Comparison of ENCODE assay signal across 9 cellular contexts in the genomic region with DNA sequence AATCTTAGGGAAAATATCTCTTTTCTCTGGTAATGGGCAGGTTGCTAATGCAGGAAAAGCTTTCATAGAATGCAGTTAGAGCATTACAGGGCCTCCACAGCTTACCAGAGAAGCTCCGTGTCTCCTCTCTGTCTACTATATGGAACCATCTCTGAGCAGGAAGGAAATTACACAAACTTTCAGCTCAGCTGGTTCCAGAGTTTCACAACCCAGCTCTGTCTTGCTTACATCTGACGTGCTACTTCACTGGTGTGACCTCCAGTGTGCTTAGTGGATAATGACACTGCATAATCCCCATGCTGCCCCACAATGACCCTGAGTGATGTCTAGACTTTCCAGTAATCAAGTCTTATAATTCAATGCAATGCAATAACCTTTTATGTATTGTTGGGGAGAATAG. TPM values are rescaled to one million over a fixed set of nuclear protein-coding genes. Genes with fewer than 3 reads are reported as not detected.
DNase-seq lines count a peak whose midpoint lies in the region; ATAC-seq, FAIRE-seq and TF ChIP-seq lines count a peak whose summit lies in the region.
"Had no signal": no experiment of that assay in that cellular context is flagged by ENCODE, and none has a peak within 500 bp of the region (broad histone marks: within the 10 kb centered on the region; RNA-seq: fewer than 3 reads in every experiment).

No MANE protein-coding gene starts in this region.

- H3K9ac ChIP-seq in HepG2 (ENCODE audit: insufficient read depth, low read depth, low read length) = no peak overlapping the region

- H3K27ac Mint-ChIP-seq in activated B cell treated with CpG ODN at 0.5 μM for 24 hours = peak overlapping the region; percentile 78
- no peak overlapping the region for H3K27ac Mint-ChIP-seq in activated naive CD4-positive, alpha-beta T cell treated with anti-CD3 and anti-CD28 coated beads, Interleukin-2, amount 10 ng/mL, durations not matched to agents 7 days and 5 days

- CTCF ChIA-PET in activated B cell treated with CpG ODN at 0.5 μM for 24 hours (lab: Charles Lee) (interaction anchor here (0.6 to 2.2 kb wide), 13 partner anchors 15 to 551 kb away, joined by 3 to 11 read pairs (median 3); partner anchors contain the start of gene JUN), HepG2 (lab: Yijun Ruan, JAX; ENCODE audit: low intra/inter-chr PET ratio, low total read pairs) (no interaction called here)
- CTCF ChIA-PET in activated naive CD4-positive, alpha-beta T cell treated with anti-CD3 and anti-CD28 coated beads, Interleukin-2, amount 10 ng/mL, durations not matched to agents 7 days and 5 days (lab: Charles Lee) = interaction anchor here (0.6 to 1.3 kb wide), 3 partner anchors 222 to 407 kb away, joined by 3 to 5 read pairs (median 4); no protein-coding TSS in a partner anchor

- 0 out of 2 replicates have a peak, but pooled peaks have one; percentile 33 for TF ChIP-seq RAD21 in HepG2 (CRISPR knock-in tag; IDR thresholded peaks at IDR 0.05)

- H3K36me3 Mint-ChIP-seq in activated B cell treated with CpG ODN at 0.5 μM for 24 hours (ENCODE audit: low read depth) = no peaks in the 10 kb centered on the region
- H3K36me3 Mint-ChIP-seq in activated naive CD4-positive, alpha-beta T cell treated with anti-CD3 and anti-CD28 coated beads, Interleukin-2, amount 10 ng/mL, durations not matched to agents 7 days and 5 days = no peaks in the 10 kb centered on the region

- H3K27me3 Mint-ChIP-seq in activated B cell treated with CpG ODN at 0.5 μM for 24 hours = no peaks in the 10 kb centered on the region
- no peaks in the 10 kb centered on the region for H3K27me3 Mint-ChIP-seq in activated naive CD4-positive, alpha-beta T cell treated with anti-CD3 and anti-CD28 coated beads, Interleukin-2, amount 10 ng/mL, durations not matched to agents 7 days and 5 days

- ATAC-seq in HG02623 (IDR thresholded peaks at IDR 0.05; ENCODE audit: unreplicated experiment) (peak; percentile 14), activated B cell treated with CpG ODN at 0.5 μM for 24 hours (ENCODE audit: low read depth) (peak; percentile 21), HepG2 (peak; percentile 1; the same call in 1 of the 3 replicates), foreskin keratinocyte (no peak)

- H4K20me1 ChIP-seq in HepG2 (ENCODE audit: insufficient read depth, low read length) = no peaks in the 10 kb centered on the region

- DNase-seq in AML-193 (lab: John Stamatoyannopoulos, UW) (peak; percentile 94 to 96), activated B cell treated with CpG ODN at 0.5 μM for 24 hours (no peak), HepG2 (ENCODE audit: low spot score) (peak; percentile 84), iPS-NIHi11 (ENCODE audit: low spot score) (no peak), foreskin keratinocyte (no peak), DMS53 treated with DMSO at 0.1 percent for 48 hours (lab: John Stamatoyannopoulos, UW; ENCODE audit: unreplicated experiment) (no peak)
- DNase-seq in activated naive CD4-positive, alpha-beta T cell treated with anti-CD3 and anti-CD28 coated beads, Interleukin-2, amount 10 ng/mL, durations not matched to agents 7 days and 5 days = no peak
- DNase-seq: DND-41 had no signal

- intact Hi-C loops in activated B cell treated with CpG ODN at 0.5 μM for 24 hours (cut with micrococcal nuclease) (loop anchor here (1.0 to 10.0 kb wide), 7 partner anchors 20 to 508 kb away; partner anchors contain the start of gene JUN), HepG2 (cut with micrococcal nuclease; ENCODE audit: unreplicated experiment) (loop anchor here (10.0 kb wide), 3 partner anchors 148 to 408 kb away; no protein-coding TSS in a partner anchor)

- POLR2A ChIA-PET in activated B cell treated with CpG ODN at 0.5 μM for 24 hours (lab: Charles Lee) = interaction anchor here (0.6 to 1.9 kb wide), 12 partner anchors 20 to 512 kb away, joined by 3 to 22 read pairs (median 5); partner anchors contain the start of gene JUN
- POLR2A ChIA-PET in HepG2 (lab: Yijun Ruan, JAX) = no interaction called here

- TF ChIP-seq CTCF in activated B cell treated with CpG ODN at 0.5 μM for 24 hours (IDR thresholded peaks at IDR 0.05) (no peak), HepG2 (CRISPR knock-in tag; IDR thresholded peaks at IDR 0.05) (peak; percentile 49), foreskin keratinocyte (conservative IDR thresholded peaks at IDR 0.05) (no peak)

- FAIRE-seq in HepG2 (lab: Jason Lieb, UNC) = no peak

- H3K4me1 ChIP-seq in HepG2 (ENCODE audit: insufficient read depth, low read length) (peaks cover 52% of the 10 kb centered on the region), foreskin keratinocyte (no peaks in the 10 kb centered on the region)

- H3K4me1 Mint-ChIP-seq in activated B cell treated with CpG ODN at 0.5 μM for 24 hours = peaks cover 53% of the 10 kb centered on the region
- peaks cover 30% of the 10 kb centered on the region for H3K4me1 Mint-ChIP-seq in activated naive CD4-positive, alpha-beta T cell treated with anti-CD3 and anti-CD28 coated beads, Interleukin-2, amount 10 ng/mL, durations not matched to agents 7 days and 5 days

- H3K27me3 ChIP-seq in HepG2 (ENCODE audit: control insufficient read depth in 1 of 2, insufficient read depth in 2 of 2, low read length in 2 of 2) (no peaks in the 10 kb centered on the region; a peak in 1 of 5 replicates), foreskin keratinocyte (no peaks in the 10 kb centered on the region)

- no peak overlapping the region for H2AFZ ChIP-seq in HepG2 (ENCODE audit: low read length)

- H3K4me2 ChIP-seq in HepG2 (ENCODE audit: low read depth, low read length) = no peak overlapping the region

- peak overlapping the region; percentile 12 for H3K4me3 Mint-ChIP-seq in activated B cell treated with CpG ODN at 0.5 μM for 24 hours
- H3K4me3 Mint-ChIP-seq in activated naive CD4-positive, alpha-beta T cell treated with anti-CD3 and anti-CD28 coated beads, Interleukin-2, amount 10 ng/mL, durations not matched to agents 7 days and 5 days = no peak overlapping the region

- TF ChIP-seq POLR2A in HepG2 (IDR thresholded peaks at IDR 0.05; ENCODE audit: insufficient read depth in 1 of 2, low read depth in 2 of 2, low read length in 2 of 2) = no peak

- no peak overlapping the region for H3K4me3 ChIP-seq in HepG2 (replicated peaks in 1 of 3; ENCODE audit: insufficient read depth in 1 of 3, low read depth in 2 of 3, low read length in 3 of 3)

- H3K36me3 ChIP-seq in HepG2 (replicated peaks in 1 of 2; ENCODE audit: control insufficient read depth in 1 of 2, insufficient read depth in 2 of 2, low read length in 2 of 2) = no peaks in the 10 kb centered on the region

- no peaks in the 10 kb centered on the region for H3K9me3 ChIP-seq in HepG2 (ENCODE audit: low read length)

- no peaks in the 10 kb centered on the region for H3K79me2 ChIP-seq in HepG2 (ENCODE audit: insufficient read depth, low read length)

- no peaks in the 10 kb centered on the region for H3K9me3 Mint-ChIP-seq in activated B cell treated with CpG ODN at 0.5 μM for 24 hours
- no peaks in the 10 kb centered on the region for H3K9me3 Mint-ChIP-seq in activated naive CD4-positive, alpha-beta T cell treated with anti-CD3 and anti-CD28 coated beads, Interleukin-2, amount 10 ng/mL, durations not matched to agents 7 days and 5 days

- WGBS in HepG2 (ENCODE audit: low lambda C conversion rate) = 26% methylated on average over 2 of the region's 2 CpGs

- TF ChIP-seq EP300 in HepG2 (IDR thresholded peaks at IDR 0.05; ENCODE audit: low read depth in 2 of 2, low read length in 2 of 2) = peak in 1 of 2 experiments; percentile 71; a peak in 2 of 4 replicates
- TF ChIP-seq EP300 in HepG2 (CRISPR knock-in tag; IDR thresholded peaks at IDR 0.05; ENCODE audit: borderline replicate concordance) = peak; percentile 37; the same call in 1 of the 2 replicates

- no peak overlapping the region for H3K27ac ChIP-seq in HepG2 (ENCODE audit: extremely low read length, insufficient read depth, low read length)
- H3K27ac ChIP-seq in foreskin keratinocyte = no peak overlapping the region

- in situ Hi-C loops in HepG2 (cut with HindIII; ENCODE audit: extremely low pct_ligation_motif_present, low pct_unique_long_range_greater_than_20kb) = loop anchor here (10.0 kb wide), 3 partner anchors 262 to 508 kb away; partner anchors contain the start of gene JUN

- no TSS peak for BruUV-seq in HepG2 (replicated peaks; lab: Mats Ljungman, UMichigan)

TF ChIP-seq in HepG2, 621 proteins besides CTCF, POLR2A, EP300 and RAD21 (continues in another document):
- TF ChIP-seq ARNT2 (CRISPR knock-in tag; IDR thresholded peaks at IDR 0.05; ENCODE audit: low read depth) = no peak

RNA-seq across cellular contexts. Expression of gene FGGY, which starts 4.3 kb away (rescaled TPM):
- total RNA-seq in activated B cell treated with CpG ODN at 0.5 μM for 24 hours (22.1 and 24.0 TPM in 2 replicates), HepG2 (2016; rRNA removed; fragmentation: Illumina TruSeq; extraction: Trizol) (15.7 and 20.0 TPM in 2 replicates), foreskin keratinocyte (8.6 and 9.9 TPM in 2 replicates)
- 59.4 and 62.1 TPM in 2 replicates for total RNA-seq in HepG2 (2016; cell fraction: cytosol; rRNA removed; fragmentation: Illumina TruSeq; extraction: Trizol; ENCODE audit: low read depth)
- 16.5 and 19.6 TPM in 2 replicates for total RNA-seq in HepG2 (2016; cell fraction: insoluble cytoplasmic fraction; rRNA removed; fragmentation: Illumina TruSeq; extraction: Trizol)
- 19.5 and 21.4 TPM in 2 replicates for total RNA-seq in HepG2 (2016; cell fraction: membrane; rRNA removed; fragmentation: Illumina TruSeq; extraction: Trizol)
- total RNA-seq in HepG2 (2016; cell fraction: nucleus; rRNA removed; fragmentation: Illumina TruSeq; extraction: Trizol) = 16.9 and 19.5 TPM in 2 replicates
- polyA plus RNA-seq in HepG2 (2011; rRNA removed) (25.6 and 27.5 TPM in 2 replicates), foreskin keratinocyte (6.4 and 8.1 TPM in 2 replicates)
- polyA plus RNA-seq in HepG2 (2011; cell fraction: cytosol; rRNA removed) = 26.7 and 28.9 TPM in 2 replicates
- polyA plus RNA-seq in HepG2 (2011; cell fraction: nucleus; rRNA removed) = 13.2 and 13.8 TPM in 2 replicates
- polyA plus RNA-seq in HepG2 (2012) = 19.3 and 23.4 TPM in 2 replicates
- polyA plus RNA-seq in HepG2 (2016; cell fraction: cytosol; fragmentation: Illumina TruSeq; extraction: Trizol; ENCODE audit: low read depth) = 6.2 and 8.4 TPM in 2 replicates
- polyA plus RNA-seq in HepG2 (2016; cell fraction: insoluble cytoplasmic fraction; fragmentation: Illumina TruSeq; extraction: Trizol; ENCODE audit: low read depth) = 13.0 and 14.8 TPM in 2 replicates
- polyA plus RNA-seq in HepG2 (2016; cell fraction: membrane; fragmentation: Illumina TruSeq; extraction: Trizol; ENCODE audit: low read depth) = 9.0 and 11.2 TPM in 2 replicates
- polyA plus RNA-seq in HepG2 (2016; cell fraction: nucleus; fragmentation: Illumina TruSeq; extraction: Trizol; ENCODE audit: insufficient read depth, low read depth) = 7.0 and 8.3 TPM in 2 replicates
- polyA minus RNA-seq in HepG2 (2011; rRNA and poly(A)+ RNA removed; ENCODE audit: low replicate concordance) = 11.3 and 53.1 TPM in 2 replicates
- polyA minus RNA-seq in HepG2 (2011; cell fraction: cytosol; rRNA and poly(A)+ RNA removed) = 9.6 and 14.5 TPM in 2 replicates
- polyA minus RNA-seq in HepG2 (2011; cell fraction: nucleus; rRNA and poly(A)+ RNA removed) = 62.8 and 75.2 TPM in 2 replicates

Comparison
In these comparisons a context has a peak if more than half of its experiments do, and no peak if none do; other contexts are left out.
1. DNase-seq: peak in AML-193 (2 of 2) and HepG2 (single experiment); none in activated B cell treated with CpG ODN at 0.5 μM for 24 hours (single experiment), iPS-NIHi11 (single experiment), foreskin keratinocyte (0 of 2), DMS53 treated with DMSO at 0.1 percent for 48 hours (single experiment) and activated naive CD4-positive, alpha-beta T cell treated with anti-CD3 and anti-CD28 coated beads, Interleukin-2, amount 10 ng/mL, durations not matched to agents 7 days and 5 days (single experiment).